Comparison of ENCODE assay signal across 16 cellular contexts in genomic region chr10:29616542-29616941, GRCh38. TPM values are rescaled to one million over a fixed set of nuclear protein-coding genes. Genes with fewer than 3 reads are reported as not detected.
A peak's percentile ranks its signal among the peaks of the same experiment; 100 is the strongest.
DNase-seq lines count a peak whose midpoint lies in the region; ATAC-seq and TF ChIP-seq lines count a peak whose summit lies in the region.
"Had no signal": no experiment of that assay in that cellular context is flagged by ENCODE, and none has a peak within 500 bp of the region (broad histone marks: within the 10 kb centered on the region; RNA-seq: fewer than 3 reads in every experiment).

No MANE protein-coding gene starts in this region.

- peak overlapping the region in 1 of 2 donors; percentile 15 for H3K9ac ChIP-seq in colonic mucosa (ENCODE audit: low read depth in 2 of 2, low read length in 2 of 2)
- no peak overlapping the region for H3K9ac ChIP-seq in stomach smooth muscle (ENCODE audit: low read length in 2 of 2)
- no peak overlapping the region for H3K9ac ChIP-seq in PC-3 (ENCODE audit: low read length)

- no peaks in the 10 kb centered on the region for H3K9me2 ChIP-seq in PC-3 (replicated peaks; ENCODE audit: low read length)

- H3K27me3 ChIP-seq in colonic mucosa, result no peaks in the 10 kb centered on the region
- H3K27me3 ChIP-seq in stomach smooth muscle (ENCODE audit: control insufficient read depth in 1 of 2, insufficient read depth in 2 of 2, low read length in 2 of 2), result no peaks in the 10 kb centered on the region
- H3K27me3 ChIP-seq in PC-3 (ENCODE audit: low read length), result no peaks in the 10 kb centered on the region

- no peaks in the 10 kb centered on the region for H3F3A ChIP-seq in PC-3 (ENCODE audit: low read length, unreplicated experiment)

- no peaks in the 10 kb centered on the region for H4K20me1 ChIP-seq in PC-3 (ENCODE audit: low read length)

- peak; percentile 60 for DNase-seq in colonic mucosa
- peak in 2 of 3 donors; percentile 61 to 65 for DNase-seq in mucosa of descending colon
- no peak for DNase-seq in NCI-H1417 (lab: John Stamatoyannopoulos, UW)
- no peak for DNase-seq in PC-3
- DNase-seq in kidney tubule cell (ENCODE audit: low spot score), result no peak
- DNase-seq: GOT3, Karpas-422, NCI-H1417 treated with DMSO at 0.1 percent for 48 hours, NCI-H187, NCI-H446 treated with DMSO at 0.1 percent for 48 hours, NCI-H526 treated with DMSO at 0.1 percent for 48 hours, SHP77 treated with DMSO at 0.1 percent for 48 hours had no signal

- POLR2A ChIA-PET in HEK293 (lab: Yijun Ruan, JAX), result no interaction called here
- POLR2A ChIA-PET in PC-3 (lab: Charles Lee; ENCODE audit: unreplicated experiment), result no interaction called here

- BruUV-seq in PC-3 (replicated peaks; lab: Mats Ljungman, UMichigan), result no TSS peak

- H2AFZ ChIP-seq in PC-3 (ENCODE audit: low read length), result no peak overlapping the region

- H3K4me2 ChIP-seq in PC-3 (ENCODE audit: low read length), result no peak overlapping the region
- H3K4me2 ChIP-seq: A549 had no signal

- H3K4me1 ChIP-seq in HEK293 (ENCODE audit: control insufficient read depth, insufficient read depth, low read length) (peaks cover 13% of the 10 kb centered on the region), colonic mucosa (peaks cover 10% of the 10 kb centered on the region), mucosa of descending colon (ENCODE audit: low read depth) (peaks cover 32% of the 10 kb centered on the region), stomach smooth muscle (ENCODE audit: control insufficient read depth, insufficient read depth, low read length) (peaks cover 34% of the 10 kb centered on the region), PC-3 (ENCODE audit: insufficient read depth, low read length) (peaks cover 22% of the 10 kb centered on the region)

- CTCF ChIA-PET in HEK293 (lab: Yijun Ruan, JAX), result interaction anchor here (0.6 kb wide), 1 partner anchor 81 kb away, joined by 3 read pairs; no protein-coding TSS in a partner anchor
- CTCF ChIA-PET in PC-3 (lab: Charles Lee), result no interaction called here

- no peak overlapping the region for H3K4me3 ChIP-seq in HEK293 (ENCODE audit: low read depth, low read length)
- no peak overlapping the region for H3K4me3 ChIP-seq in colonic mucosa
- no peak overlapping the region for H3K4me3 ChIP-seq in mucosa of descending colon
- no peak overlapping the region for H3K4me3 ChIP-seq in stomach smooth muscle (ENCODE audit: low read length in 2 of 2)
- no peak overlapping the region for H3K4me3 ChIP-seq in PC-3 (ENCODE audit: low read length)
- H3K4me3 ChIP-seq: A549 had no signal

- TF ChIP-seq CTCF in HEK293 (tag by site-specific recombination; IDR thresholded peaks at IDR 0.05) (no peak), colonic mucosa (IDR thresholded peaks at IDR 0.05) (no peak), mucosa of descending colon (IDR thresholded peaks at IDR 0.05) (no peak), PC-3 (conservative IDR thresholded peaks at IDR 0.05; ENCODE audit: low read depth, low read length) (no peak)

- intact Hi-C loops in colonic mucosa (cut with DNase I), result no loop called here
- intact Hi-C loops in mucosa of descending colon (cut with DNase I, micrococcal nuclease), result no loop called here
- intact Hi-C loops in PC-3 (cut with micrococcal nuclease), result no loop called here

- no peak overlapping the region for H3K27ac ChIP-seq in HEK293 (ENCODE audit: extremely low read depth, low read depth, low read length)
- H3K27ac ChIP-seq in colonic mucosa, result peak overlapping the region; percentile 68
- peak overlapping the region; percentile 6 for H3K27ac ChIP-seq in stomach smooth muscle (ENCODE audit: low read length)
- H3K27ac ChIP-seq in PC-3 (ENCODE audit: low read length), result no peak overlapping the region
- H3K27ac ChIP-seq: A549 had no signal

- no peaks in the 10 kb centered on the region for H3K9me3 ChIP-seq in HEK293 (ENCODE audit: control insufficient read depth, insufficient read depth, low read depth, low read length)
- H3K9me3 ChIP-seq in colonic mucosa, result no peaks in the 10 kb centered on the region
- no peaks in the 10 kb centered on the region for H3K9me3 ChIP-seq in mucosa of descending colon
- no peaks in the 10 kb centered on the region for H3K9me3 ChIP-seq in stomach smooth muscle (ENCODE audit: control insufficient read depth in 2 of 2, low read length in 2 of 2)
- H3K9me3 ChIP-seq in PC-3 (ENCODE audit: low read length), result no peaks in the 10 kb centered on the region
- H3K9me3 ChIP-seq: A549 had no signal

- ATAC-seq in mucosa of descending colon (peak; percentile 81), PC-3 (no peak)
- ATAC-seq: A549, HCT116 had no signal

- H3K79me2 ChIP-seq in PC-3 (ENCODE audit: low read length), result peaks cover 42% of the 10 kb centered on the region

- H3K36me3 ChIP-seq in HEK293 (ENCODE audit: control insufficient read depth in 2 of 2, insufficient read depth in 1 of 2, low read length in 2 of 2) (no peaks in the 10 kb centered on the region), colonic mucosa (no peaks in the 10 kb centered on the region), mucosa of descending colon (ENCODE audit: low read depth) (no peaks in the 10 kb centered on the region), stomach smooth muscle (ENCODE audit: control insufficient read depth in 2 of 2, insufficient read depth in 2 of 2, low read length in 2 of 2) (peaks cover 2 to 4% of the 10 kb centered on the region in 2 donors), PC-3 (ENCODE audit: low read depth, low read length) (no peaks in the 10 kb centered on the region)

TF ChIP-seq in HEK293, 187 proteins besides CTCF, POLR2A, EP300 and RAD21 (continues in another document):
- TF ChIP-seq ZBTB6 (tag by site-specific recombination; IDR thresholded peaks at IDR 0.05) (no peak), ZNF837 (tag by site-specific recombination; IDR thresholded peaks at IDR 0.05) (no peak), ZNF600 (tag by site-specific recombination; IDR thresholded peaks at IDR 0.05) (peak; percentile 64), PRDM10 (tag by site-specific recombination; IDR thresholded peaks at IDR 0.05) (peak; percentile 96), ZBTB10 (tag by site-specific recombination; IDR thresholded peaks at IDR 0.05) (no peak), ZNF354C (tag by site-specific recombination; IDR thresholded peaks at IDR 0.05; ENCODE audit: borderline replicate concordance, low read depth) (no peak), SETDB1 (IDR thresholded peaks at IDR 0.05; ENCODE audit: insufficient read length, low read length) (no peak)

RNA-seq across cellular contexts. Expression of gene SVIL, which starts 18.2 kb away (rescaled TPM):
- 100 to 1,000 TPM in 1 of 2 donors, 10 to 100 TPM in 1; 62.6 to 132 TPM for total RNA-seq in colonic mucosa
- 1,000 to 10,000 TPM in 1 of 3 donors, 10 to 100 TPM in 2; 67.6 to 1,278 (median 86.0) TPM for total RNA-seq in mucosa of descending colon
- 19.2 and 27.2 TPM in 2 replicates for total RNA-seq in PC-3 (2014; rRNA removed)

Comparison
In these comparisons a context has a peak if more than half of its experiments do, and no peak if none do; other contexts are left out.
1. H3K27ac ChIP-seq: peak in colonic mucosa (single experiment) and stomach smooth muscle (single experiment); none in HEK293 (single experiment) and PC-3 (single experiment).
2. DNase-seq: peak in colonic mucosa (single experiment) and mucosa of descending colon (2 of 3); none in NCI-H1417 (0 of 3), PC-3 (single experiment) and kidney tubule cell (single experiment).